28 cellular contexts compared by ENCODE assay signal in the genomic region with DNA sequence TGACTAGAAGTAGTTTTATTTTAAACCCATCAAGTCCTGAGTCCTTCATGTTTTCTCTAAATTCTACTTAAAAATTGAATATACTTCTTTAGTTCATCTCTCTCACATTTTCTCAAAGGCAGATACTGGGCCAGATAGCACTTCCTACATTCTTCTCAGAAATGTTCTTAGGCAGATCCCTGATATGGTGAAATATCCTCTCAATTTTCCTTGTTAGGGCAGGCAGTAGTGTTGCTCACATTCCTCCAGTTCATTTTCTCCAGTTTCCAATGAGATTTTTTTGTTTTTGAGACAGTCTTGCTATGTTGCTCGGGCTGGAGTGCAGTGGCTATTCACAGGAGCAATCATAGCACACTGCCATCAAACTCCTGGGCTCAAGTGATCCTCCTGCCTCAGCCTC.
"Had no signal": no experiment of that assay in that cellular context is flagged by ENCODE, and none has a peak within 500 bp of the region (broad histone marks: within the 10 kb centered on the region; RNA-seq: fewer than 3 reads in every experiment).

No MANE protein-coding gene starts in this region.

- H3K4me3 ChIP-seq: adrenal gland, ascending aorta, cardiac muscle cell, coronary artery, dorsolateral prefrontal cortex, heart right ventricle, left lung, lower lobe of right lung, ovary, psoas muscle, suprapubic skin, tibial artery, upper lobe of right lung had no signal

- DNase-seq: activated CD4-positive, alpha-beta T cell treated with anti-CD3 and anti-CD28 coated beads for 36 hours; activated CD4-positive, CD25-positive, alpha-beta regulatory T cell; activated CD8-positive, alpha-beta memory T cell treated with anti-CD3 and anti-CD28 coated beads, Interleukin-2, amount 10 ng/mL, durations not matched to agents 7 days and 5 days; activated CD8-positive, alpha-beta T cell treated with anti-CD3 and anti-CD28 coated beads, Interleukin-2, amount 10 ng/mL, durations not matched to agents 7 days and 5 days; activated naive CD4-positive, alpha-beta T cell treated with Interleukin-2 at 50 U/mL for 16 hours; activated T-cell treated with anti-CD3 and anti-CD28 coated beads for 4 hours; activated T-cell treated with anti-CD3 and anti-CD28 coated beads, Interleukin-2, amount 50 U/mL, for 72 hours; adrenal gland; cerebellar nuclear complex; dorsolateral prefrontal cortex; effector memory CD4-positive, alpha-beta T cell; foreskin melanocyte; heart right ventricle; left lung; lower lobe of right lung; mesenchymal stem cell; natural killer cell; ovary; psoas muscle; stimulated activated CD4-positive, alpha-beta T cell treated with anti-CD3 and anti-CD28 coated beads, Interleukin-15, amount 100 ng/mL, for 24 hours; stimulated activated naive CD4-positive, alpha-beta T cell; T-cell; tibial artery; upper lobe of right lung had no signal

- H3K27me3 ChIP-seq: adrenal gland, ascending aorta, cardiac muscle cell, left lung, ovary, suprapubic skin, upper lobe of right lung had no signal

- ATAC-seq: activated CD4-positive, alpha-beta T cell treated with anti-CD3 and anti-CD28 coated beads for 36 hours; activated CD8-positive, alpha-beta memory T cell treated with anti-CD3 and anti-CD28 coated beads, Interleukin-2, amount 10 ng/mL, durations not matched to agents 7 days and 5 days; activated CD8-positive, alpha-beta T cell treated with anti-CD3 and anti-CD28 coated beads, Interleukin-2, amount 10 ng/mL, durations not matched to agents 7 days and 5 days; activated T-cell treated with anti-CD3 and anti-CD28 coated beads, Interleukin-2, amount 50 U/mL, for 72 hours; heart right ventricle; left lung; psoas muscle; T-cell had no signal

- H3K36me3 ChIP-seq: adrenal gland, ascending aorta, cardiac muscle cell, left lung, lower lobe of right lung, ovary, suprapubic skin, tibial artery, upper lobe of right lung had no signal

- H3K9me3 ChIP-seq: adrenal gland, ascending aorta, heart right ventricle, left lung, lower lobe of right lung, ovary, psoas muscle, suprapubic skin, tibial artery, upper lobe of right lung had no signal

- H3K27ac ChIP-seq: adrenal gland, ascending aorta, cardiac muscle cell, coronary artery, dorsolateral prefrontal cortex, heart right ventricle, left lung, lower lobe of right lung, ovary, psoas muscle, suprapubic skin, tibial artery, upper lobe of right lung had no signal
